In genomic region chr20:32680544-32681174, GRCh38 we compare ENCODE assay signal across 1 cellular context.
TF ChIP-seq lines count a peak whose summit lies in the region.

No MANE protein-coding gene starts in this region.

TF ChIP-seq in HepG2, 621 proteins besides CTCF, POLR2A, EP300 and RAD21 (continues in another document):
- no peak for TF ChIP-seq MAFK (conservative IDR thresholded peaks at IDR 0.05 in 1 of 2, IDR thresholded peaks at IDR 0.05 in 1 of 2; ENCODE audit: low read length in 2 of 2)
- TF ChIP-seq CREM (IDR thresholded peaks at IDR 0.05): no peak
- TF ChIP-seq CREM (CRISPR knock-in tag; IDR thresholded peaks at IDR 0.05): no peak
- TF ChIP-seq ETV5 (CRISPR knock-in tag; IDR thresholded peaks at IDR 0.05; ENCODE audit: borderline replicate concordance): no peak
- no peak for TF ChIP-seq NCOR1 (IDR thresholded peaks at IDR 0.05; ENCODE audit: borderline replicate concordance, low read length)
- no peak for TF ChIP-seq BCL3 (CRISPR knock-in tag; IDR thresholded peaks at IDR 0.05)
- TF ChIP-seq ZNF142 (CRISPR knock-in tag; IDR thresholded peaks at IDR 0.05): no peak
- 0 out of 2 replicates have a peak, but pooled peaks have one; percentile 91 for TF ChIP-seq FOXO4 (CRISPR knock-in tag; conservative IDR thresholded peaks at IDR 0.05)
- no peak for TF ChIP-seq AHR (CRISPR knock-in tag; IDR thresholded peaks at IDR 0.05)
- TF ChIP-seq ZNF513 (CRISPR knock-in tag; conservative IDR thresholded peaks at IDR 0.05): no peak
- no peak for TF ChIP-seq ATF7 (IDR thresholded peaks at IDR 0.05)
- no peak for TF ChIP-seq ATF7 (CRISPR knock-in tag; IDR thresholded peaks at IDR 0.05)
- TF ChIP-seq ZUFSP (CRISPR knock-in tag; IDR thresholded peaks at IDR 0.05; ENCODE audit: borderline replicate concordance): no peak
- TF ChIP-seq YEATS4 (CRISPR knock-in tag; IDR thresholded peaks at IDR 0.05; ENCODE audit: borderline replicate concordance): no peak
- no peak for TF ChIP-seq XBP1 (CRISPR knock-in tag; IDR thresholded peaks at IDR 0.05)
- TF ChIP-seq ZNF639 (CRISPR knock-in tag; conservative IDR thresholded peaks at IDR 0.05): no peak
- no peak for TF ChIP-seq JUNB (CRISPR knock-in tag; IDR thresholded peaks at IDR 0.05; ENCODE audit: borderline replicate concordance)
- no peak for TF ChIP-seq ZZZ3 (CRISPR knock-in tag; IDR thresholded peaks at IDR 0.05; ENCODE audit: borderline replicate concordance)
- TF ChIP-seq NR2F1 (CRISPR knock-in tag; IDR thresholded peaks at IDR 0.05): peak in 1 of 2 experiments; percentile 28; a peak in 1 of 4 replicates
- TF ChIP-seq ZNF768 (CRISPR knock-in tag; IDR thresholded peaks at IDR 0.05): peak; percentile 84; the same call in 1 of the 2 replicates
- TF ChIP-seq ZNF318 (CRISPR knock-in tag; IDR thresholded peaks at IDR 0.05): no peak
- 0 out of 2 replicates have a peak, but pooled peaks have one; percentile 17 for TF ChIP-seq HIVEP1 (CRISPR knock-in tag; IDR thresholded peaks at IDR 0.05)
- no peak for TF ChIP-seq ATF4 (CRISPR knock-in tag; IDR thresholded peaks at IDR 0.05)
- no peak for TF ChIP-seq BRCA1 (CRISPR knock-in tag; IDR thresholded peaks at IDR 0.05)
- TF ChIP-seq ZNF670 (CRISPR knock-in tag; IDR thresholded peaks at IDR 0.05; ENCODE audit: borderline replicate concordance): no peak
- no peak for TF ChIP-seq ZKSCAN5 (CRISPR knock-in tag; IDR thresholded peaks at IDR 0.05)
- peak; percentile 7; the same call in 1 of the 2 replicates for TF ChIP-seq ZNF501 (CRISPR knock-in tag; IDR thresholded peaks at IDR 0.05)
- TF ChIP-seq TP53 (CRISPR knock-in tag; conservative IDR thresholded peaks at IDR 0.05): no peak
- 0 out of 2 replicates have a peak, but pooled peaks have one; percentile 5 for TF ChIP-seq SMC3 (IDR thresholded peaks at IDR 0.05; ENCODE audit: low read length)
- no peak for TF ChIP-seq ZNF510 (CRISPR knock-in tag; IDR thresholded peaks at IDR 0.05; ENCODE audit: low read depth)
- no peak for TF ChIP-seq ZNF788 (CRISPR knock-in tag; IDR thresholded peaks at IDR 0.05; ENCODE audit: borderline replicate concordance)
